ENCODE assay signal across 18 cellular contexts in genomic region chr14:102063808-102064429, GRCh38. TPM values are rescaled to one million over a fixed set of nuclear protein-coding genes. Genes with fewer than 3 reads are reported as not detected.
DNase-seq lines count a peak whose midpoint lies in the region; ATAC-seq and TF ChIP-seq lines count a peak whose summit lies in the region.
"Had no signal": no experiment of that assay in that cellular context is flagged by ENCODE, and none has a peak within 500 bp of the region (broad histone marks: within the 10 kb centered on the region; RNA-seq: fewer than 3 reads in every experiment).

No MANE protein-coding gene starts in this region.

- peak overlapping the region; percentile 10 to 32 for H3K9ac ChIP-seq in mucosa of rectum (ENCODE audit: low read depth in 1 of 2, low read length in 2 of 2)

- no peak for TF ChIP-seq POLR2A in transverse colon (IDR thresholded peaks at IDR 0.05)

- H3K4me1 ChIP-seq in mucosa of rectum (ENCODE audit: control insufficient read depth in 2 of 2, insufficient read depth in 2 of 2, low read length in 2 of 2) (peaks cover 2 to 7% of the 10 kb centered on the region in 2 donors), transverse colon (peaks cover 4 to 19% (median 8%) of the 10 kb centered on the region in 4 donors)
- H3K4me1 ChIP-seq: SJSA1 had no signal

- TF ChIP-seq CTCF in brain (conservative IDR thresholded peaks at IDR 0.05) = no peak
- TF ChIP-seq CTCF in transverse colon (IDR thresholded peaks at IDR 0.05) = no peak
- no peak for TF ChIP-seq CTCF in GM10248 (IDR thresholded peaks at IDR 0.05; ENCODE audit: control extremely low read depth, extremely low read depth, low read depth, missing control alignments)

- POLR2A ChIA-PET in GM10248 (lab: Yijun Ruan, JAX) = no interaction called here

- H3K27ac ChIP-seq in mucosa of rectum (ENCODE audit: low read depth in 2 of 2, low read length in 2 of 2) (no peak overlapping the region), transverse colon (peak overlapping the region; percentile 50 to 69 (median 62))
- H3K27ac ChIP-seq: 22Rv1, gastrocnemius medialis, left ventricle myocardium inferior, SJSA1 had no signal

- CTCF ChIA-PET in GM10248 (lab: Yijun Ruan, JAX) = interaction anchor here (1.2 to 2.0 kb wide), 4 partner anchors 11 to 33 kb away, joined by 3 to 9 read pairs (median 4); no protein-coding TSS in a partner anchor

- TF ChIP-seq EP300 in transverse colon (IDR thresholded peaks at IDR 0.05; ENCODE audit: low read depth) = no peak

- H3K4me3 ChIP-seq in mucosa of rectum (ENCODE audit: low read length in 2 of 2) (peak overlapping the region in 1 of 2 donors; percentile 37), transverse colon (peak overlapping the region in 1 of 4 donors; percentile 20)
- H3K4me3 ChIP-seq: gastrocnemius medialis, left ventricle myocardium inferior, SJSA1, tibial artery had no signal

- H3K36me3 ChIP-seq in mucosa of rectum (ENCODE audit: control insufficient read depth in 2 of 2, insufficient read depth in 2 of 2, low read length in 2 of 2) (no peaks in the 10 kb centered on the region), transverse colon (no peaks in the 10 kb centered on the region)
- H3K36me3 ChIP-seq: gastrocnemius medialis, left ventricle myocardium inferior, SJSA1, tibial artery had no signal

- intact Hi-C loops in transverse colon (cut with DNase I; ENCODE audit: low total_unique reads) = no loop called here

- no peaks in the 10 kb centered on the region for H3K9me3 ChIP-seq in mucosa of rectum (ENCODE audit: control insufficient read depth in 2 of 2, low read length in 2 of 2)
- no peaks in the 10 kb centered on the region for H3K9me3 ChIP-seq in transverse colon
- H3K9me3 ChIP-seq: gastrocnemius medialis, left ventricle myocardium inferior, SJSA1, tibial artery had no signal

- H3K27me3 ChIP-seq in mucosa of rectum (ENCODE audit: control insufficient read depth in 2 of 2, insufficient read depth in 2 of 2, low read length in 2 of 2) (no peaks in the 10 kb centered on the region), transverse colon (no peaks in the 10 kb centered on the region)
- H3K27me3 ChIP-seq: gastrocnemius medialis, SJSA1 had no signal

- H3K4me3 Mint-ChIP-seq in brain = peak overlapping the region in 1 of 5 experiments; percentile 12
- H3K4me3 Mint-ChIP-seq: B cell; naive thymus-derived CD4-positive, alpha-beta T cell had no signal

- in situ Hi-C loops in transverse colon (cut with MboI; ENCODE audit: low pct_ligation_motif_present in 1 of 4, low pct_unique_long_range_greater_than_20kb in 1 of 4, low sequenced_read_pairs in 3 of 4) = loop anchor here in 1 of 4 donors (25.0 kb wide), 1 partner anchor 248 kb away; the partner anchor contains the start of genes MOK and ZNF839

- H3K27ac Mint-ChIP-seq in brain = peak overlapping the region in 3 of 5 experiments; percentile 27 to 76 (median 35)
- H3K27ac Mint-ChIP-seq: B cell, progenitor cell of endocrine pancreas had no signal

- H3K4me1 Mint-ChIP-seq in brain = peaks cover 5% of the 10 kb centered on the region

- H3K36me3 Mint-ChIP-seq in brain = no peaks in the 10 kb centered on the region
- H3K36me3 Mint-ChIP-seq: naive thymus-derived CD4-positive, alpha-beta T cell had no signal

- peak; percentile 15 for DNase-seq in DMS79 treated with DMSO at 0.1 percent for 48 hours (lab: John Stamatoyannopoulos, UW)
- DNase-seq in DMS79 (lab: John Stamatoyannopoulos, UW) = no peak
- DNase-seq in transverse colon = no peak
- DNase-seq in SK-N-DZ (ENCODE audit: low spot score) = no peak
- DNase-seq in GM10248 (ENCODE audit: extremely low spot score) = no peak
- DNase-seq: cortex of kidney, left ventricle myocardium inferior, NCI-H187 treated with DMSO at 0.1 percent for 48 hours had no signal

- no peak for ATAC-seq in GM21723 (IDR thresholded peaks at IDR 0.05; ENCODE audit: unreplicated experiment)

- no peaks in the 10 kb centered on the region for H3K27me3 Mint-ChIP-seq in brain
- H3K27me3 Mint-ChIP-seq: B cell, progenitor cell of endocrine pancreas had no signal

- H3K9me3 Mint-ChIP-seq in brain = peaks cover 0 to 5% (median 0%) of the 10 kb centered on the region in 5 experiments
- H3K9me3 Mint-ChIP-seq: naive thymus-derived CD4-positive, alpha-beta T cell had no signal

- 63 to 64% methylated on average over 4 to 14 of the region's 14 CpGs for WGBS in transverse colon (ENCODE audit: low coverage in 1 of 2), 2 donors

RNA-seq across cellular contexts. Expression of gene HSP90AA1, which starts 22.9 kb away (rescaled TPM):
- 470 TPM for polyA plus RNA-seq in brain (ENCODE audit: insufficient read depth, low read depth, low replicate concordance)
- total RNA-seq in transverse colon = 100 to 1,000 TPM; 112 to 347 (median 235) TPM
- polyA plus RNA-seq in SK-N-DZ (2014; cell fraction: cytosol; rRNA removed) = 134 and 201 TPM in 2 replicates
- polyA plus RNA-seq in SK-N-DZ (2014; cell fraction: nucleus; rRNA removed) = 122 and 173 TPM in 2 replicates

Comparison
In these comparisons a context has a peak if more than half of its experiments do, and no peak if none do; other contexts are left out.
1. H3K27ac ChIP-seq: peak in transverse colon (4 of 4); none in mucosa of rectum (0 of 2).